Comparison of ENCODE assay signal across 23 cellular contexts in genomic region chr18:58355243-58355642, GRCh38.
DNase-seq lines count a peak whose midpoint lies in the region; ATAC-seq, FAIRE-seq and TF ChIP-seq lines count a peak whose summit lies in the region.
"Had no signal": no experiment of that assay in that cellular context is flagged by ENCODE, and none has a peak within 500 bp of the region (broad histone marks: within the 10 kb centered on the region; RNA-seq: fewer than 3 reads in every experiment).

No MANE protein-coding gene starts in this region.

- 89% methylated on average over 8 of the region's 8 CpGs for WGBS in HUES64
- no CpG with 5 or more reads among the region's 8 CpGs for WGBS in trophoblast cell (ENCODE audit: extremely low coverage, insufficient coverage, insufficient read length)

- H3K4me1 ChIP-seq in HUES64 (ENCODE audit: insufficient read depth, low read length) (peaks cover 33% of the 10 kb centered on the region), trophoblast cell (ENCODE audit: control insufficient read depth in 1 of 2, insufficient read depth in 2 of 2, low read length in 2 of 2) (peaks cover 15% of the 10 kb centered on the region in 2 experiments)
- H3K4me1 ChIP-seq: HAP-1, Peyer's patch had no signal

- TF ChIP-seq CTCF in bronchial epithelial cell (IDR thresholded peaks at IDR 0.05; ENCODE audit: insufficient read depth, low read length, severe bottlenecking): no peak
- TF ChIP-seq CTCF in brain microvascular endothelial cell (IDR thresholded peaks at IDR 0.05; ENCODE audit: low read depth, low read length, missing control alignments): no peak

- peak overlapping the region; percentile 71 for H2BK5ac ChIP-seq in trophoblast cell (ENCODE audit: low read depth, low read length, poor library complexity)

- H3K27me3 ChIP-seq in HUES64 (ENCODE audit: insufficient read depth, low read length) (no peaks in the 10 kb centered on the region), bronchial epithelial cell (ENCODE audit: control insufficient read depth, insufficient read depth, low read length) (no peaks in the 10 kb centered on the region), trophoblast cell (ENCODE audit: insufficient read depth, low read length) (no peaks in the 10 kb centered on the region), brain microvascular endothelial cell (replicated peaks) (no peaks in the 10 kb centered on the region)
- H3K27me3 ChIP-seq: Peyer's patch, SJSA1 had no signal

- H2BK120ac ChIP-seq in trophoblast cell (ENCODE audit: insufficient read depth, low read length, poor library complexity): peak overlapping the region; percentile 47

- H3K36me3 ChIP-seq in HUES64 (ENCODE audit: insufficient read depth, low read length) (peaks cover 55% of the 10 kb centered on the region), bronchial epithelial cell (ENCODE audit: control insufficient read depth, insufficient read depth, low read length) (peaks cover 9% of the 10 kb centered on the region), trophoblast cell (ENCODE audit: control insufficient read depth in 1 of 2, insufficient read depth in 2 of 2, low read length in 2 of 2) (peaks cover 4 to 14% of the 10 kb centered on the region in 2 experiments), brain microvascular endothelial cell (replicated peaks) (peaks cover 22% of the 10 kb centered on the region)
- H3K36me3 ChIP-seq: HAP-1 had no signal

- no peak overlapping the region for H2AFZ ChIP-seq in trophoblast cell (ENCODE audit: insufficient read depth, low read length, poor library complexity)

- H3K14ac ChIP-seq in trophoblast cell (ENCODE audit: low read length): no peak overlapping the region

- H4K91ac ChIP-seq in trophoblast cell (ENCODE audit: low read depth, low read length): peak overlapping the region; percentile 74

- DNase-seq in ACHN (peak; percentile 20), bronchial epithelial cell (ENCODE audit: low read depth) (no peak), trophoblast cell (no peak), brain microvascular endothelial cell (no peak)
- no peak for DNase-seq in stimulated activated CD4-positive, alpha-beta T cell treated with anti-CD3 and anti-CD28 coated beads, Interleukin-15, amount 100 ng/mL, for 24 hours
- DNase-seq in activated CD4-positive, alpha-beta T cell treated with anti-CD3 and anti-CD28 coated beads, Interleukin-2, amount 50 U/mL, for 1 hour: no peak
- DNase-seq: AML-193; C1 segment of cervical spinal cord; CD8-positive, alpha-beta memory T cell; DMS53; NCI-H1105; NCI-H146; NCI-H2029 treated with DMSO at 0.1 percent for 48 hours; NCI-H345; NCI-H524; NCI-H774; NK-92 treated with Interleukin-12 subunit alpha and Interleukin-12 subunit beta, amount 100 ng/mL, for 24 hours; Peyer's patch had no signal

- H3K9ac ChIP-seq in HUES64 (ENCODE audit: low read depth, low read length): no peak overlapping the region
- H3K9ac ChIP-seq in trophoblast cell (ENCODE audit: low read length): no peak overlapping the region

- H3K27ac ChIP-seq in HUES64 (ENCODE audit: low read depth, low read length) (peak overlapping the region; percentile 65; the same call in 1 of the 2 replicates), trophoblast cell (ENCODE audit: low read depth, low read length) (peak overlapping the region; percentile 61), brain microvascular endothelial cell (no peak overlapping the region)
- H3K27ac ChIP-seq: 22Rv1, Peyer's patch, SJSA1 had no signal

- H3K9me3 ChIP-seq in HUES64 (ENCODE audit: insufficient read depth, low read depth, low read length): no peaks in the 10 kb centered on the region
- H3K9me3 ChIP-seq in trophoblast cell (ENCODE audit: insufficient read depth, low read depth, low read length): no peaks in the 10 kb centered on the region
- H3K9me3 ChIP-seq: HAP-1, Peyer's patch, SJSA1 had no signal

- peaks cover 16% of the 10 kb centered on the region for H3K79me1 ChIP-seq in trophoblast cell (ENCODE audit: low read length)

- H3K4me2 ChIP-seq in trophoblast cell (ENCODE audit: low read length): no peak overlapping the region

- H3K18ac ChIP-seq in trophoblast cell (ENCODE audit: low read length): no peak overlapping the region

- H3K4me3 ChIP-seq in HUES64 (ENCODE audit: low read length) (no peak overlapping the region), bronchial epithelial cell (ENCODE audit: low read depth, low read length) (no peak overlapping the region), trophoblast cell (ENCODE audit: low read depth, low read length) (no peak overlapping the region), brain microvascular endothelial cell (ENCODE audit: low read depth, low read length) (no peak overlapping the region)
- H3K4me3 ChIP-seq: HAP-1, Peyer's patch, SJSA1 had no signal

- ATAC-seq in GM19397 (IDR thresholded peaks at IDR 0.05; ENCODE audit: unreplicated experiment): no peak

- H3K23ac ChIP-seq in trophoblast cell (ENCODE audit: low read length): no peak overlapping the region

- FAIRE-seq in bronchial epithelial cell (lab: Jason Lieb, UNC): peak; percentile 47

- peak overlapping the region; percentile 85 for H2AK5ac ChIP-seq in trophoblast cell (ENCODE audit: low read length)

- peak overlapping the region; percentile 86 for H2BK12ac ChIP-seq in trophoblast cell (ENCODE audit: low read length)

- peak overlapping the region; percentile 50 for H4K8ac ChIP-seq in trophoblast cell (ENCODE audit: low read depth, low read length)

- H4K12ac ChIP-seq in trophoblast cell (ENCODE audit: low read depth, low read length): no peak overlapping the region

- peaks cover 4% of the 10 kb centered on the region for H3K79me2 ChIP-seq in trophoblast cell (ENCODE audit: control insufficient read depth, insufficient read depth, low read length, poor library complexity)

- in situ Hi-C loops in ACHN (cut with HindIII; ENCODE audit: low pct_ligation_motif_present, low pct_unique_long_range_greater_than_20kb, low sequenced_read_pairs): no loop called here
- in situ Hi-C loops in brain microvascular endothelial cell (cut with HindIII; ENCODE audit: low pct_ligation_motif_present, low sequenced_read_pairs): no loop called here

- no peak overlapping the region for H3K4ac ChIP-seq in trophoblast cell (ENCODE audit: low read depth, low read length)
